Comparison of ENCODE assay signal across 16 cellular contexts in the genomic region with DNA sequence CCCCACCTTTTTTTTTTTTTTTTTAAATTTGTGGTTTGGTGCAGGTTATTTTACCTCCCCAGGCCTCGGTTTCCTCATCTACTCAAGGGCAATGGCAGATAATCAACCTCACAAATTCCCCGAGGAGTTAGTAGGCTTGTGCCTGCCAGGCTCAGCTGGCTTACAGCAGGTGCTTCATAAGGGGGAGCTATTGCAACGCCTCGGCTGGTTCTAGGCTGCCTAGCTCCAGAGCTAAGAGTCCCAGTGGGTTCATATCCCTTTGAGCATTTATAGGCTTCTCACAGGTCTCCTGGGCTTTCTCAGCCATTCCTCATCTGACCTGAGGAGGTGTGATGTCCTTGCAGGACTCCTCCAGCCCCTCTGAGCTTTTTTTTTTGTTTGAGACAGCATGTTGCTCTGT. TPM values are rescaled to one million over a fixed set of nuclear protein-coding genes. Genes with fewer than 3 reads are reported as not detected.
A peak's percentile ranks its signal among the peaks of the same experiment; 100 is the strongest.
DNase-seq lines count a peak whose midpoint lies in the region; ATAC-seq, FAIRE-seq and TF ChIP-seq lines count a peak whose summit lies in the region.
"Had no signal": no experiment of that assay in that cellular context is flagged by ENCODE, and none has a peak within 500 bp of the region (broad histone marks: within the 10 kb centered on the region; RNA-seq: fewer than 3 reads in every experiment).

No MANE protein-coding gene starts in this region.

- H3K27me3 ChIP-seq in A673 (replicated peaks; ENCODE audit: insufficient read depth, low read depth, low read length, poor library complexity): no peaks in the 10 kb centered on the region
- H3K27me3 ChIP-seq in right atrium auricular region: no peaks in the 10 kb centered on the region
- H3K27me3 ChIP-seq: dorsolateral prefrontal cortex, SJCRH30 had no signal

- CTCF ChIA-PET in A673 (lab: Charles Lee): no interaction called here

- TF ChIP-seq CTCF in A673 (conservative IDR thresholded peaks at IDR 0.05; ENCODE audit: low read depth, low read length): peak; percentile 25; the same call in 1 of the 2 replicates
- no peak for TF ChIP-seq CTCF in right atrium auricular region (IDR thresholded peaks at IDR 0.05)

- ATAC-seq in GM19395 (IDR thresholded peaks at IDR 0.05; ENCODE audit: unreplicated experiment): no peak
- ATAC-seq: activated CD4-positive, CD25-positive, alpha-beta regulatory T cell treated with anti-CD3 and anti-CD28 coated beads, Interleukin-2, amount 50 U/mL, for 24 hours; stimulated activated naive CD8-positive, alpha-beta T cell treated with anti-CD3 and anti-CD28 coated beads, Interleukin-15, Interleukin-2, amounts not matched to agents 100 U/mL and 50 U/mL, for 24 hours had no signal

- H3K9me3 ChIP-seq in A673 (ENCODE audit: low read depth, low read length, poor library complexity, severe bottlenecking): no peaks in the 10 kb centered on the region
- H3K9me3 ChIP-seq in right atrium auricular region: no peaks in the 10 kb centered on the region
- H3K9me3 ChIP-seq: SJCRH30 had no signal

- no peaks in the 10 kb centered on the region for H3K4me1 ChIP-seq in A673 (ENCODE audit: insufficient read depth, low read length, poor library complexity, severe bottlenecking)
- H3K4me1 ChIP-seq in right atrium auricular region: peaks cover 0 to 50% of the 10 kb centered on the region in 2 donors

- FAIRE-seq in urothelium cell line (lab: Jason Lieb, UNC): no peak

- H3K27ac ChIP-seq in A673 (ENCODE audit: low read depth, low read length, poor library complexity, severe bottlenecking): no peak overlapping the region
- H3K27ac ChIP-seq in right atrium auricular region: peak overlapping the region; percentile 71 to 78
- H3K27ac ChIP-seq: SJCRH30 had no signal

- intact Hi-C loops in A673 (cut with micrococcal nuclease; ENCODE audit: unreplicated experiment): no loop called here

- no TSS peak for BruUV-seq in A673 (replicated peaks; lab: Mats Ljungman, UMichigan)

- H3K4me3 ChIP-seq in A673 (ENCODE audit: low read depth, low read length, poor library complexity, severe bottlenecking): no peak overlapping the region
- no peak overlapping the region for H3K4me3 ChIP-seq in right atrium auricular region
- H3K4me3 ChIP-seq: dorsolateral prefrontal cortex, SJCRH30 had no signal

- DNase-seq in A673 (ENCODE audit: low spot score): no peak
- DNase-seq in ELF-1 (ENCODE audit: low read depth, low spot score): peak; percentile 17
- peak; percentile 37 for DNase-seq in NCI-H2107 (lab: John Stamatoyannopoulos, UW)
- no peak for DNase-seq in right atrium auricular region (ENCODE audit: low spot score)
- DNase-seq in NCI-H2227 treated with DMSO at 0.1 percent for 48 hours (lab: John Stamatoyannopoulos, UW): no peak
- no peak for DNase-seq in activated CD8-positive, alpha-beta memory T cell treated with anti-CD3 and anti-CD28 coated beads, Interleukin-2, amount 50 U/mL, for 48 hours
- no peak for DNase-seq in urothelium cell line (ENCODE audit: low spot score)
- DNase-seq: activated T-cell treated with anti-CD3 and anti-CD28 coated beads, Interleukin-2, amount 50 U/mL, for 48 hours; anterior cingulate cortex; dorsolateral prefrontal cortex; NCI-H446; SJCRH30; stimulated activated CD4-positive, alpha-beta T cell treated with anti-CD3 and anti-CD28 coated beads, Interleukin-4, amount 100 ng/mL, for 4 hours; stimulated activated naive CD8-positive, alpha-beta T cell treated with anti-CD3 and anti-CD28 coated beads, Interleukin-15, Interleukin-2, amounts not matched to agents 100 U/mL and 50 U/mL, for 24 hours had no signal

- H3K36me3 ChIP-seq in A673 (ENCODE audit: insufficient read depth, low read length, poor library complexity, severe bottlenecking): no peaks in the 10 kb centered on the region
- peaks cover 9% of the 10 kb centered on the region for H3K36me3 ChIP-seq in right atrium auricular region
- H3K36me3 ChIP-seq: SJCRH30 had no signal

- POLR2A ChIA-PET in A673 (lab: Charles Lee; ENCODE audit: low non-redundant PET): interaction anchor here (0.7 kb wide), 1 partner anchor 66 kb away, joined by 9 read pairs; no protein-coding TSS in a partner anchor

RNA-seq across cellular contexts. Expression of a gene that starts 10.6 kb away (rescaled TPM):
- total RNA-seq in A673 (2021) (14.7 and 15.9 TPM in 2 replicates), right atrium auricular region (10 to 100 TPM; 65.2 to 77.6 TPM)

RNA-seq across cellular contexts. Expression of a gene that starts 11.1 kb away (rescaled TPM):
- total RNA-seq in A673 (2021): 35.0 and 43.1 TPM in 2 replicates
- 1 to 10 TPM; 8.5 to 9.0 TPM for total RNA-seq in right atrium auricular region

RNA-seq across cellular contexts. Expression of a gene that starts 18.9 kb away (rescaled TPM):
- total RNA-seq in A673 (2021): 0.41 and 0.81 TPM in 2 replicates
- total RNA-seq in right atrium auricular region: 1 to 10 TPM; 1.9 to 4.5 TPM

RNA-seq across cellular contexts. Expression of a gene that starts 31.5 kb away (rescaled TPM):
- total RNA-seq in A673 (2021): 86.5 and 96.6 TPM in 2 replicates
- 10 to 100 TPM; 63.2 to 88.7 TPM for total RNA-seq in right atrium auricular region

RNA-seq across cellular contexts. Expression of a gene that starts 31.9 kb away (rescaled TPM):
- total RNA-seq in A673 (2021): 4.9 and 8.7 TPM in 2 replicates
- total RNA-seq in right atrium auricular region: 1 to 10 TPM; 5.0 to 8.5 TPM

Comparison
In these comparisons a context has a peak if more than half of its experiments do, and no peak if none do; other contexts are left out.
1. DNase-seq: peak in ELF-1 (single experiment) and NCI-H2107 (single experiment); none in A673 (single experiment), right atrium auricular region (single experiment), NCI-H2227 treated with DMSO at 0.1 percent for 48 hours (single experiment), activated CD8-positive, alpha-beta memory T cell treated with anti-CD3 and anti-CD28 coated beads, Interleukin-2, amount 50 U/mL, for 48 hours (single experiment) and urothelium cell line (single experiment).